Comparison of ENCODE assay signal across 1 cellular context in genomic region chr5:21680661-21681060, GRCh38.
TF ChIP-seq lines count a peak whose summit lies in the region.

No MANE protein-coding gene starts in this region.

TF ChIP-seq in IMR-90, 13 proteins besides CTCF, POLR2A, EP300 and RAD21 (continued from another document):
- no peak for TF ChIP-seq MAZ (IDR thresholded peaks at IDR 0.05; ENCODE audit: borderline replicate concordance, low read depth, low read length)
